ENCODE assay signal across 8 cellular contexts in genomic region chr10:88881922-88882645, GRCh38. TPM values are rescaled to one million over a fixed set of nuclear protein-coding genes. Genes with fewer than 3 reads are reported as not detected.
DNase-seq lines count a peak whose midpoint lies in the region; TF ChIP-seq lines count a peak whose summit lies in the region.

No MANE protein-coding gene starts in this region.

- H3K9me3 Mint-ChIP-seq in osteocyte (ENCODE audit: unreplicated experiment), result no peaks in the 10 kb centered on the region

- TF ChIP-seq CTCF in choroid plexus epithelial cell (conservative IDR thresholded peaks at IDR 0.05; ENCODE audit: low read depth, low read length) (no peak), osteocyte (IDR thresholded peaks at IDR 0.05) (no peak)

- H3K4me3 ChIP-seq in choroid plexus epithelial cell (ENCODE audit: low read depth, low read length), result peak overlapping the region; percentile 90

- H3K4me1 Mint-ChIP-seq in osteocyte (ENCODE audit: unreplicated experiment), result peaks cover 37% of the 10 kb centered on the region

- H3K4me3 Mint-ChIP-seq in osteocyte (ENCODE audit: unreplicated experiment), result peak overlapping the region; percentile 42

- peak; percentile 38 for DNase-seq in EL
- peak; percentile 33 for DNase-seq in NCI-H226
- no peak for DNase-seq in choroid plexus epithelial cell (ENCODE audit: low read depth)
- DNase-seq in osteocyte (ENCODE audit: extremely low spot score, unreplicated experiment), result no peak
- no peak for DNase-seq in stimulated activated CD4-positive, alpha-beta T cell treated with anti-CD3 and anti-CD28 coated beads, Interleukin-12 subunit alpha, Interleukin-12 subunit beta, amount 100 ng/mL, for 4 hours
- DNase-seq in DMS153 treated with DMSO at 0.1 percent for 48 hours (lab: John Stamatoyannopoulos, UW; ENCODE audit: unreplicated experiment), result no peak
- DNase-seq in COR-L47 (lab: John Stamatoyannopoulos, UW), result no peak
- DNase-seq in amniotic stem cell (lab: John Stamatoyannopoulos, UW), result no peak

- peak overlapping the region; percentile 88 for H3K27ac Mint-ChIP-seq in osteocyte (ENCODE audit: unreplicated experiment)

- H3K27me3 Mint-ChIP-seq in osteocyte (ENCODE audit: unreplicated experiment), result no peaks in the 10 kb centered on the region

- H3K36me3 Mint-ChIP-seq in osteocyte (ENCODE audit: unreplicated experiment), result no peaks in the 10 kb centered on the region

RNA-seq across cellular contexts. Expression of gene STAMBPL1, which starts 2.0 kb away (rescaled TPM):
- total RNA-seq in osteocyte, result 4.5 and 4.8 TPM in 2 replicates

RNA-seq across cellular contexts. Expression of gene ANKRD22, which starts 30.4 kb away (rescaled TPM):
- not detected in 2 replicates for total RNA-seq in osteocyte

Comparison
In these comparisons a context has a peak if more than half of its experiments do, and no peak if none do; other contexts are left out.
1. DNase-seq: peak in EL (single experiment) and NCI-H226 (single experiment); none in choroid plexus epithelial cell (single experiment), osteocyte (single experiment), stimulated activated CD4-positive, alpha-beta T cell treated with anti-CD3 and anti-CD28 coated beads, Interleukin-12 subunit alpha, Interleukin-12 subunit beta, amount 100 ng/mL, for 4 hours (single experiment), DMS153 treated with DMSO at 0.1 percent for 48 hours (single experiment), COR-L47 (single experiment) and amniotic stem cell (single experiment).